ENCODE assay signal across 10 cellular contexts in genomic region chrX:118536204-118536603, GRCh38. TPM values are rescaled to one million over a fixed set of nuclear protein-coding genes. Genes with fewer than 3 reads are reported as not detected.
DNase-seq lines count a peak whose midpoint lies in the region; ATAC-seq and TF ChIP-seq lines count a peak whose summit lies in the region.
"Had no signal": no experiment of that assay in that cellular context is flagged by ENCODE, and none has a peak within 500 bp of the region (broad histone marks: within the 10 kb centered on the region; RNA-seq: fewer than 3 reads in every experiment).

No MANE protein-coding gene starts in this region.

- H4K20me1 ChIP-seq in GM23338 (replicated peaks; ENCODE audit: insufficient read depth) = no peaks in the 10 kb centered on the region
- H4K20me1 ChIP-seq in MM.1S (ENCODE audit: insufficient read depth, low read length) = no peaks in the 10 kb centered on the region

- H3K9me2 ChIP-seq in GM23338 (ENCODE audit: insufficient read depth) (no peaks in the 10 kb centered on the region), MM.1S (replicated peaks; ENCODE audit: insufficient read depth, low read length) (no peaks in the 10 kb centered on the region)

- H3K36me3 Mint-ChIP-seq in GM23338 (ENCODE audit: low read depth) = no peaks in the 10 kb centered on the region
- peaks cover 7% of the 10 kb centered on the region for H3K36me3 Mint-ChIP-seq in natural killer cell treated with Interleukin-12 subunit alpha and Interleukin-12 subunit beta and Interleukin-15 and Interleukin-18, amount 100 ng/mL, for 72 hours

- peaks cover 38% of the 10 kb centered on the region for H3K4me1 Mint-ChIP-seq in GM23338
- H3K4me1 Mint-ChIP-seq in natural killer cell treated with Interleukin-12 subunit alpha and Interleukin-12 subunit beta and Interleukin-15 and Interleukin-18, amount 100 ng/mL, for 72 hours (ENCODE audit: low read depth in 2 of 2) = peaks cover 28 to 56% of the 10 kb centered on the region in 2 donors

- no peak overlapping the region for H3K9ac ChIP-seq in MM.1S (ENCODE audit: low read length)

- peak overlapping the region; percentile 78; the same call in 1 of the 2 replicates for H3K27ac Mint-ChIP-seq in GM23338
- H3K27ac Mint-ChIP-seq in natural killer cell treated with Interleukin-12 subunit alpha and Interleukin-12 subunit beta and Interleukin-15 and Interleukin-18, amount 100 ng/mL, for 72 hours = peak overlapping the region; percentile 87

- DNase-seq in GM23338 (ENCODE audit: low spot score) (no peak), MM.1S (no peak), HUDEP-2 (lab: John Stamatoyannopoulos, UW; ENCODE audit: unreplicated experiment in 76 of 76) (no peak), DMS79 treated with DMSO at 0.1 percent for 48 hours (lab: John Stamatoyannopoulos, UW) (no peak)
- no peak for DNase-seq in natural killer cell treated with Interleukin-12 subunit alpha and Interleukin-12 subunit beta and Interleukin-15 and Interleukin-18, amount 100 ng/mL, for 72 hours (ENCODE audit: low spot score)
- no peak for DNase-seq in stimulated activated CD4-positive, alpha-beta T cell treated with anti-CD3 and anti-CD28 coated beads, Interleukin-4, amount 100 ng/mL, for 24 hours
- DNase-seq: left cardiac atrium, SHP77 had no signal

- H3K36me3 ChIP-seq in GM23338 (ENCODE audit: insufficient read depth) (no peaks in the 10 kb centered on the region), MM.1S (replicated peaks; ENCODE audit: insufficient read depth, low read length) (no peaks in the 10 kb centered on the region)

- no peaks in the 10 kb centered on the region for H3K9me3 ChIP-seq in MM.1S (replicated peaks; ENCODE audit: insufficient read depth, low read length)

- H2AFZ ChIP-seq in GM23338 (no peak overlapping the region), MM.1S (ENCODE audit: low read length) (peak overlapping the region; percentile 30; the same call in 1 of the 2 replicates)

- ATAC-seq in GM18870 (IDR thresholded peaks at IDR 0.05; ENCODE audit: unreplicated experiment) (peak; percentile 70), GM23338 (no peak), HG03135 (IDR thresholded peaks at IDR 0.05; ENCODE audit: unreplicated experiment) (no peak)
- ATAC-seq in natural killer cell treated with Interleukin-12 subunit alpha and Interleukin-12 subunit beta and Interleukin-15 and Interleukin-18, amount 100 ng/mL, for 72 hours = peak; percentile 85 to 96

- H3K4me3 ChIP-seq in GM23338 (no peak overlapping the region), MM.1S (ENCODE audit: low read length) (no peak overlapping the region)

- H3K9me3 Mint-ChIP-seq in GM23338 = no peaks in the 10 kb centered on the region
- no peaks in the 10 kb centered on the region for H3K9me3 Mint-ChIP-seq in natural killer cell treated with Interleukin-12 subunit alpha and Interleukin-12 subunit beta and Interleukin-15 and Interleukin-18, amount 100 ng/mL, for 72 hours

- 0 out of 2 replicates have a peak overlapping the region, but pooled peaks have one; percentile 30 for H3K27ac ChIP-seq in GM23338 (ENCODE audit: low read depth)
- peak overlapping the region; percentile 64; the same call in 1 of the 2 replicates for H3K27ac ChIP-seq in MM.1S (ENCODE audit: low read length)

- H3K27me3 Mint-ChIP-seq in GM23338 (ENCODE audit: insufficient read depth, low read depth, poor library complexity) = no peaks in the 10 kb centered on the region
- H3K27me3 Mint-ChIP-seq in natural killer cell treated with Interleukin-12 subunit alpha and Interleukin-12 subunit beta and Interleukin-15 and Interleukin-18, amount 100 ng/mL, for 72 hours = no peaks in the 10 kb centered on the region

- no peak overlapping the region; the same call in 2 of the 3 replicates for H3K4me3 Mint-ChIP-seq in GM23338
- peak overlapping the region; percentile 83 for H3K4me3 Mint-ChIP-seq in natural killer cell treated with Interleukin-12 subunit alpha and Interleukin-12 subunit beta and Interleukin-15 and Interleukin-18, amount 100 ng/mL, for 72 hours

- H3K4me1 ChIP-seq in GM23338 (ENCODE audit: insufficient read depth) (peaks cover 44% of the 10 kb centered on the region), MM.1S (ENCODE audit: low read length) (peaks cover 19% of the 10 kb centered on the region)

- no peaks in the 10 kb centered on the region for H3K27me3 ChIP-seq in GM23338 (ENCODE audit: insufficient read depth)
- H3K27me3 ChIP-seq in MM.1S (replicated peaks; ENCODE audit: insufficient read depth, low read length) = no peaks in the 10 kb centered on the region

- TF ChIP-seq CTCF in GM23338 (conservative IDR thresholded peaks at IDR 0.05; ENCODE audit: low read depth in 2 of 2) = no peak
- TF ChIP-seq CTCF in MM.1S (IDR thresholded peaks at IDR 0.05; ENCODE audit: low read length) = no peak

- H3K4me2 ChIP-seq in GM23338 (peak overlapping the region; percentile 41; the same call in 1 of the 2 replicates), MM.1S (ENCODE audit: low read depth, low read length) (peak overlapping the region; percentile 65)

- H3F3A ChIP-seq in GM23338 (replicated peaks; ENCODE audit: low read depth) = no peaks in the 10 kb centered on the region
- H3F3A ChIP-seq in MM.1S (ENCODE audit: insufficient read depth, low read length) = peaks cover 7% of the 10 kb centered on the region; the same call in 1 of the 2 replicates

- H3K79me2 ChIP-seq in GM23338 (replicated peaks; ENCODE audit: insufficient read depth) = no peaks in the 10 kb centered on the region
- no peaks in the 10 kb centered on the region for H3K79me2 ChIP-seq in MM.1S (ENCODE audit: low read length)

TF ChIP-seq in GM23338, 12 proteins besides CTCF, POLR2A, EP300 and RAD21:
- TF ChIP-seq STAT1 (IDR thresholded peaks at IDR 0.05; ENCODE audit: unreplicated experiment) = no peak
- no peak for TF ChIP-seq ZNF114 (CRISPR knock-in tag; IDR thresholded peaks at IDR 0.05)
- no peak for TF ChIP-seq REST (IDR thresholded peaks at IDR 0.05; ENCODE audit: unreplicated experiment)
- no peak for TF ChIP-seq JUNB (IDR thresholded peaks at IDR 0.05; ENCODE audit: unreplicated experiment)
- no peak for TF ChIP-seq EZH2phosphoT487 (IDR thresholded peaks at IDR 0.05; ENCODE audit: unreplicated experiment)
- TF ChIP-seq NANOG (IDR thresholded peaks at IDR 0.05; ENCODE audit: borderline replicate concordance) = no peak
- no peak for TF ChIP-seq ETS1 (IDR thresholded peaks at IDR 0.05)
- no peak for TF ChIP-seq EZH2 (IDR thresholded peaks at IDR 0.05; ENCODE audit: low read depth, unreplicated experiment)
- TF ChIP-seq CREB1 (CRISPR knock-in tag; IDR thresholded peaks at IDR 0.05; ENCODE audit: low read depth) = no peak
- TF ChIP-seq ZNF331 (CRISPR knock-in tag; IDR thresholded peaks at IDR 0.05; ENCODE audit: low read depth) = no peak

RNA-seq across cellular contexts. Expression of gene DOCK11, which starts 40.6 kb away (rescaled TPM):
- total RNA-seq in GM23338 (2014; rRNA removed; shearing (Covaris generic)) = 12.3 and 14.6 TPM in 2 replicates
- polyA plus RNA-seq in GM23338 (2016; fragmentation: Nextera tagmentation; extraction: Ambion mirVana) = 5.4 and 6.0 TPM in 2 replicates
- total RNA-seq in natural killer cell treated with Interleukin-12 subunit alpha and Interleukin-12 subunit beta and Interleukin-15 and Interleukin-18, amount 100 ng/mL, for 72 hours = 10 to 100 TPM; 32.0 to 44.5 TPM

Comparison
In these comparisons a context has a peak if more than half of its experiments do, and no peak if none do; other contexts are left out.
1. ATAC-seq: peak in GM18870 (single experiment) and natural killer cell treated with Interleukin-12 subunit alpha and Interleukin-12 subunit beta and Interleukin-15 and Interleukin-18, amount 100 ng/mL, for 72 hours (2 of 2); none in GM23338 (single experiment) and HG03135 (single experiment).